14 cellular contexts compared by ENCODE assay signal in genomic region chr9:16689352-16689938, GRCh38.
DNase-seq lines count a peak whose midpoint lies in the region; ATAC-seq and TF ChIP-seq lines count a peak whose summit lies in the region.
"Had no signal": no experiment of that assay in that cellular context is flagged by ENCODE, and none has a peak within 500 bp of the region (broad histone marks: within the 10 kb centered on the region; RNA-seq: fewer than 3 reads in every experiment).

No MANE protein-coding gene starts in this region.

- no peak overlapping the region for H3K27ac ChIP-seq in right atrium auricular region
- H3K27ac ChIP-seq in upper lobe of right lung = no peak overlapping the region
- H3K27ac ChIP-seq in Peyer's patch = no peak overlapping the region
- H3K27ac ChIP-seq: KMS-11 had no signal

- TF ChIP-seq POLR2A in Peyer's patch (IDR thresholded peaks at IDR 0.05) = no peak

- H3K4me1 ChIP-seq in right atrium auricular region = peaks cover 0 to 18% of the 10 kb centered on the region in 2 donors
- H3K4me1 ChIP-seq in upper lobe of right lung = peaks cover 4% of the 10 kb centered on the region
- H3K4me1 ChIP-seq in Peyer's patch = no peaks in the 10 kb centered on the region

- DNase-seq in Right ventricle myocardium inferior (ENCODE audit: missing footprints) = no peak
- DNase-seq in right atrium auricular region (ENCODE audit: low spot score) = no peak
- peak; percentile 63 for DNase-seq in RPMI7951 (ENCODE audit: low read depth)
- peak; percentile 40 for DNase-seq in iris pigment epithelial cell (ENCODE audit: low read depth)
- DNase-seq in upper lobe of right lung = no peak
- DNase-seq in ureter (ENCODE audit: low spot score) = no peak
- no peak for DNase-seq in Peyer's patch
- DNase-seq: activated CD8-positive, alpha-beta memory T cell treated with anti-CD3 and anti-CD28 coated beads, Interleukin-2, amount 10 ng/mL, durations not matched to agents 7 days and 5 days; anterior cingulate cortex; hippocampal formation; stimulated activated naive B cell treated with anti-CD40 and anti-IgM and Interleukin-4, amounts not matched to agents 10 μg/mL and 1 μg/mL and 100 μg/mL, for 72 hours; T-helper 2 cell had no signal

- H3K27me3 ChIP-seq in right atrium auricular region (no peaks in the 10 kb centered on the region), upper lobe of right lung (no peaks in the 10 kb centered on the region), Peyer's patch (no peaks in the 10 kb centered on the region)

- no peak overlapping the region for H3K4me3 ChIP-seq in right atrium auricular region
- H3K4me3 ChIP-seq in upper lobe of right lung = no peak overlapping the region
- no peak overlapping the region for H3K4me3 ChIP-seq in Peyer's patch

- intact Hi-C loops in Right ventricle myocardium inferior (cut with DNase I) (no loop called here), upper lobe of right lung (cut with DNase I) (no loop called here)

- peak; percentile 44 for ATAC-seq in Right ventricle myocardium inferior
- peak; percentile 13 for ATAC-seq in upper lobe of right lung
- no peak for ATAC-seq in GM18511 (IDR thresholded peaks at IDR 0.05; ENCODE audit: unreplicated experiment)
- ATAC-seq: activated CD8-positive, alpha-beta memory T cell treated with anti-CD3 and anti-CD28 coated beads, Interleukin-2, amount 10 ng/mL, durations not matched to agents 7 days and 5 days; stimulated activated naive B cell treated with anti-CD40 and anti-IgM and Interleukin-4, amounts not matched to agents 10 μg/mL and 1 μg/mL and 100 μg/mL, for 72 hours had no signal

- H3K36me3 ChIP-seq in right atrium auricular region = no peaks in the 10 kb centered on the region
- H3K36me3 ChIP-seq in upper lobe of right lung = no peaks in the 10 kb centered on the region
- no peaks in the 10 kb centered on the region for H3K36me3 ChIP-seq in Peyer's patch

- no peak for TF ChIP-seq CTCF in right atrium auricular region (IDR thresholded peaks at IDR 0.05)
- TF ChIP-seq CTCF in upper lobe of right lung (IDR thresholded peaks at IDR 0.05) = no peak
- no peak for TF ChIP-seq CTCF in Peyer's patch (IDR thresholded peaks at IDR 0.05)

- H3K9me3 ChIP-seq in right atrium auricular region (no peaks in the 10 kb centered on the region), upper lobe of right lung (no peaks in the 10 kb centered on the region), Peyer's patch (no peaks in the 10 kb centered on the region)

Comparison
In these comparisons a context has a peak if more than half of its experiments do, and no peak if none do; other contexts are left out.
1. DNase-seq: peak in RPMI7951 (single experiment) and iris pigment epithelial cell (single experiment); none in Right ventricle myocardium inferior (single experiment), right atrium auricular region (single experiment), upper lobe of right lung (single experiment), ureter (single experiment) and Peyer's patch (0 of 3).